ENCODE assay signal across 11 cellular contexts in genomic region chr1:220905650-220906560, GRCh38.
"Had no signal": no experiment of that assay in that cellular context is flagged by ENCODE, and none has a peak within 500 bp of the region (broad histone marks: within the 10 kb centered on the region; RNA-seq: fewer than 3 reads in every experiment).

No MANE protein-coding gene starts in this region.

- H3K27me3 ChIP-seq: ascending aorta, uterus had no signal

- H3K36me3 ChIP-seq: ascending aorta, uterus had no signal

- H3K4me3 ChIP-seq: ascending aorta, lung, skin epidermis, uterus had no signal

- ATAC-seq: activated CD4-positive, alpha-beta T cell treated with anti-CD3 and anti-CD28 coated beads for 36 hours had no signal

- DNase-seq: activated CD4-positive, alpha-beta memory T cell treated with anti-CD3 and anti-CD28 coated beads, Interleukin-2, amount 10 ng/mL, durations not matched to agents 7 days and 5 days; activated CD4-positive, alpha-beta T cell treated with anti-CD3 and anti-CD28 coated beads for 36 hours; midbrain; T-helper 9 cell; uterus had no signal

- H3K9me3 ChIP-seq: ascending aorta, uterus had no signal

- FAIRE-seq: colon, frontal cortex, keratinocyte had no signal

- H3K27ac ChIP-seq: ascending aorta, skin epidermis, uterus had no signal

- H3K4me1 ChIP-seq: ascending aorta, uterus had no signal
